14 cellular contexts compared by ENCODE assay signal in the genomic region with DNA sequence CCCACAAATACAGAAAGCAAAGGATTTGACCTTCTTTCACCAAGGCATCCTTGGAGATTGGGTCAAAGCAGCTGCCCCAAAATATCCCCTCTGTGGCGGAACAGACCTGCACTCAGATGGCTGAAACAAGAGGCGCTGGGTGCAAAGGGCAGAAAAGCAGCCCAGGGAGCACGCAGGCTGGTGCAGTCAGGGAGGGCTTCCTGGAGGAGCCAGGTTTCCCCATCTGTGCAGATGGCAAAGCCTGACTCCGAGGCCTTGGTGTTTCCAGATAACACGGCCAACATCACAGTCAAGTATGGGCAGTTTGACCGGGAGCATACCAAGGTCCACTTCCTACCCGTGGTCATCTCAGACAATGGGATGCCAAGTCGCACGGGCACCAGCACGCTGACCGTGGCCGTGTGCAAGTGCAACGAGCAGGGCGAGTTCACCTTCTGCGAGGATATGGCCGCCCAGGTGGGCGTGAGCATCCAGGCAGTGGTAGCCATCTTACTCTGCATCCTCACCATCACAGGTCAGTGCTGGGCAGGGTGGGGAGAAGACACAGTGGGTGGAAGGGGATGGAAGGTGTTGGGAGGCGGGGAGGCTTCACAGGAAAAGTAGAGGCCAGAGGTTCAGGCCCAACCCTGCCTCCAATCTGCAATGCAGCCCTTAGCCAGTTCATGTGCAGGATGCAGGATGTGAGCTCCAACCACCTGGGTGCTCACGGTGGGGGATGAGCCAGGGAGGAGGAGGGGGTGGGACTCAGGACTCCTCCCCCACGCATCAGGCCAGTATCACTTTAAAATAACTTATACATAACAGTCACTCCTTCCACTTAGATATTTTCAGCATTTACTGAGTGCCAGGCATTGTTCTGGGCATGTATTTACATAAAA. TPM values are rescaled to one million over a fixed set of nuclear protein-coding genes. Genes with fewer than 3 reads are reported as not detected.
DNase-seq lines count a peak whose midpoint lies in the region; ATAC-seq and TF ChIP-seq lines count a peak whose summit lies in the region.
"Had no signal": no experiment of that assay in that cellular context is flagged by ENCODE, and none has a peak within 500 bp of the region (broad histone marks: within the 10 kb centered on the region; RNA-seq: fewer than 3 reads in every experiment).

No MANE protein-coding gene starts in this region.

- H3K36me3 ChIP-seq in BLaER1 (no peaks in the 10 kb centered on the region), GM23338 (ENCODE audit: insufficient read depth) (no peaks in the 10 kb centered on the region)

- H3K4me1 ChIP-seq in BLaER1 (peaks cover 57% of the 10 kb centered on the region), GM23338 (ENCODE audit: insufficient read depth) (no peaks in the 10 kb centered on the region)

- H3K4me1 Mint-ChIP-seq in GM23338 (peaks cover 16% of the 10 kb centered on the region), endothelial cell (ENCODE audit: unreplicated experiment) (peaks cover 39% of the 10 kb centered on the region), osteocyte (ENCODE audit: unreplicated experiment) (peaks cover 8% of the 10 kb centered on the region)
- H3K4me1 Mint-ChIP-seq: CD4-positive, alpha-beta memory T cell had no signal

- no peak overlapping the region for H3K9ac ChIP-seq in BLaER1
- H3K9ac ChIP-seq: KMS-11 had no signal

- no peaks in the 10 kb centered on the region for H3K36me3 Mint-ChIP-seq in GM23338 (ENCODE audit: low read depth)
- H3K36me3 Mint-ChIP-seq in endothelial cell (ENCODE audit: low read depth, unreplicated experiment), result peaks cover 79% of the 10 kb centered on the region
- H3K36me3 Mint-ChIP-seq in osteocyte (ENCODE audit: unreplicated experiment), result no peaks in the 10 kb centered on the region
- H3K36me3 Mint-ChIP-seq: CD4-positive, alpha-beta memory T cell had no signal

- H3K27ac ChIP-seq in BLaER1, result no peak overlapping the region
- no peak overlapping the region for H3K27ac ChIP-seq in GM23338 (ENCODE audit: low read depth)
- H3K27ac ChIP-seq: KMS-11 had no signal

- H3F3A ChIP-seq in GM23338 (replicated peaks; ENCODE audit: low read depth), result no peaks in the 10 kb centered on the region

- H3K9me2 ChIP-seq in GM23338 (ENCODE audit: insufficient read depth), result no peaks in the 10 kb centered on the region

- TF ChIP-seq CTCF in GM23338 (conservative IDR thresholded peaks at IDR 0.05; ENCODE audit: low read depth in 2 of 2), result no peak
- no peak for TF ChIP-seq CTCF in endothelial cell (IDR thresholded peaks at IDR 0.05; ENCODE audit: unreplicated experiment)
- no peak for TF ChIP-seq CTCF in osteocyte (IDR thresholded peaks at IDR 0.05)

- peaks cover 6% of the 10 kb centered on the region; the same call in 1 of the 2 replicates for H3K9me3 ChIP-seq in BLaER1

- H3K27me3 ChIP-seq in BLaER1, result no peaks in the 10 kb centered on the region
- no peaks in the 10 kb centered on the region for H3K27me3 ChIP-seq in GM23338 (ENCODE audit: insufficient read depth)

- ATAC-seq in GM23338, result no peak
- ATAC-seq in GM18867 (IDR thresholded peaks at IDR 0.05; ENCODE audit: unreplicated experiment), result no peak
- no peak for ATAC-seq in HG03135 (IDR thresholded peaks at IDR 0.05; ENCODE audit: unreplicated experiment)

- DNase-seq in GM23338 (ENCODE audit: low spot score) (no peak), endothelial cell (ENCODE audit: low spot score) (no peak), osteocyte (ENCODE audit: extremely low spot score, unreplicated experiment) (peak; percentile 75)
- no peak for DNase-seq in stimulated activated CD4-positive, alpha-beta T cell treated with anti-CD3 and anti-CD28 coated beads, Interleukin-12 subunit alpha, Interleukin-12 subunit beta, amount 100 ng/mL, for 4 hours
- DNase-seq: ACHN; CD4-positive, alpha-beta memory T cell; DMS79; NCI-H2107; NCI-H446 had no signal

- H3K4me2 ChIP-seq in BLaER1, result peak overlapping the region; percentile 64
- H3K4me2 ChIP-seq in GM23338, result no peak overlapping the region
- H3K4me2 ChIP-seq: KMS-11 had no signal

- peaks cover 4% of the 10 kb centered on the region for H3K27me3 Mint-ChIP-seq in GM23338 (ENCODE audit: insufficient read depth, low read depth, poor library complexity)
- H3K27me3 Mint-ChIP-seq in endothelial cell (ENCODE audit: unreplicated experiment), result peaks cover 20% of the 10 kb centered on the region
- peaks cover 17% of the 10 kb centered on the region for H3K27me3 Mint-ChIP-seq in osteocyte (ENCODE audit: unreplicated experiment)

- H3K79me2 ChIP-seq in GM23338 (replicated peaks; ENCODE audit: insufficient read depth), result no peaks in the 10 kb centered on the region

- H3K4me3 ChIP-seq in BLaER1 (no peak overlapping the region), GM23338 (no peak overlapping the region)

- peak overlapping the region; percentile 64 for H2AFZ ChIP-seq in GM23338

- no peak overlapping the region; the same call in 2 of the 3 replicates for H3K4me3 Mint-ChIP-seq in GM23338
- peak overlapping the region; percentile 84 for H3K4me3 Mint-ChIP-seq in endothelial cell (ENCODE audit: unreplicated experiment)
- no peak overlapping the region for H3K4me3 Mint-ChIP-seq in osteocyte (ENCODE audit: unreplicated experiment)
- H3K4me3 Mint-ChIP-seq: CD4-positive, alpha-beta memory T cell had no signal

- H4K20me1 ChIP-seq in BLaER1 (no peaks in the 10 kb centered on the region), GM23338 (replicated peaks; ENCODE audit: insufficient read depth) (no peaks in the 10 kb centered on the region)

- H3K9me3 Mint-ChIP-seq in GM23338 (peaks cover 11% of the 10 kb centered on the region), endothelial cell (ENCODE audit: unreplicated experiment) (no peaks in the 10 kb centered on the region), osteocyte (ENCODE audit: unreplicated experiment) (peaks cover 6% of the 10 kb centered on the region)
- H3K9me3 Mint-ChIP-seq: CD4-positive, alpha-beta memory T cell had no signal

- H3K27ac Mint-ChIP-seq in GM23338 (peak overlapping the region; percentile 62; the same call in 1 of the 2 replicates), endothelial cell (ENCODE audit: unreplicated experiment) (peak overlapping the region; percentile 85), osteocyte (ENCODE audit: unreplicated experiment) (no peak overlapping the region)
- H3K27ac Mint-ChIP-seq: CD4-positive, alpha-beta memory T cell had no signal

TF ChIP-seq in GM23338, 12 proteins besides CTCF, POLR2A, EP300 and RAD21 (continues in another document):
- TF ChIP-seq JUNB (IDR thresholded peaks at IDR 0.05; ENCODE audit: unreplicated experiment) (no peak), EZH2phosphoT487 (IDR thresholded peaks at IDR 0.05; ENCODE audit: unreplicated experiment) (no peak)
- TF ChIP-seq, protein P1, sequence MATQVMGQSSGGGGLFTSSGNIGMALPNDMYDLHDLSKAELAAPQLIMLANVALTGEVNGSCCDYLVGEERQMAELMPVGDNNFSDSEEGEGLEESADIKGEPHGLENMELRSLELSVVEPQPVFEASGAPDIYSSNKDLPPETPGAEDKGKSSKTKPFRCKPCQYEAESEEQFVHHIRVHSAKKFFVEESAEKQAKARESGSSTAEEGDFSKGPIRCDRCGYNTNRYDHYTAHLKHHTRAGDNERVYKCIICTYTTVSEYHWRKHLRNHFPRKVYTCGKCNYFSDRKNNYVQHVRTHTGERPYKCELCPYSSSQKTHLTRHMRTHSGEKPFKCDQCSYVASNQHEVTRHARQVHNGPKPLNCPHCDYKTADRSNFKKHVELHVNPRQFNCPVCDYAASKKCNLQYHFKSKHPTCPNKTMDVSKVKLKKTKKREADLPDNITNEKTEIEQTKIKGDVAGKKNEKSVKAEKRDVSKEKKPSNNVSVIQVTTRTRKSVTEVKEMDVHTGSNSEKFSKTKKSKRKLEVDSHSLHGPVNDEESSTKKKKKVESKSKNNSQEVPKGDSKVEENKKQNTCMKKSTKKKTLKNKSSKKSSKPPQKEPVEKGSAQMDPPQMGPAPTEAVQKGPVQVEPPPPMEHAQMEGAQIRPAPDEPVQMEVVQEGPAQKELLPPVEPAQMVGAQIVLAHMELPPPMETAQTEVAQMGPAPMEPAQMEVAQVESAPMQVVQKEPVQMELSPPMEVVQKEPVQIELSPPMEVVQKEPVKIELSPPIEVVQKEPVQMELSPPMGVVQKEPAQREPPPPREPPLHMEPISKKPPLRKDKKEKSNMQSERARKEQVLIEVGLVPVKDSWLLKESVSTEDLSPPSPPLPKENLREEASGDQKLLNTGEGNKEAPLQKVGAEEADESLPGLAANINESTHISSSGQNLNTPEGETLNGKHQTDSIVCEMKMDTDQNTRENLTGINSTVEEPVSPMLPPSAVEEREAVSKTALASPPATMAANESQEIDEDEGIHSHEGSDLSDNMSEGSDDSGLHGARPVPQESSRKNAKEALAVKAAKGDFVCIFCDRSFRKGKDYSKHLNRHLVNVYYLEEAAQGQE (IDR thresholded peaks at IDR 0.05; ENCODE audit: unreplicated experiment), result no peak

RNA-seq across cellular contexts. Expression of a gene that starts 26.4 kb away (rescaled TPM):
- 0.07 TPM in 1 of 2 replicates, not detected in the other for total RNA-seq in GM23338 (2014; rRNA removed; shearing (Covaris generic))
- polyA plus RNA-seq in GM23338 (2016; fragmentation: Nextera tagmentation; extraction: Ambion mirVana), result 0.10 TPM in 1 of 2 replicates, not detected in the other
- 0.49 TPM for total RNA-seq in endothelial cell (ENCODE audit: unreplicated experiment)
- total RNA-seq in osteocyte, result 0.39 and 0.97 TPM in 2 replicates
- total RNA-seq: CD4-positive, alpha-beta memory T cell had no signal

RNA-seq across cellular contexts. Expression of a gene that starts 34.3 kb away (rescaled TPM):
- total RNA-seq in GM23338 (2014; rRNA removed; shearing (Covaris generic)), result not detected in 2 replicates
- 0.18 TPM in 1 of 2 replicates, not detected in the other for polyA plus RNA-seq in GM23338 (2016; fragmentation: Nextera tagmentation; extraction: Ambion mirVana)
- total RNA-seq in endothelial cell (ENCODE audit: unreplicated experiment), result 1,308 TPM
- total RNA-seq in osteocyte, result 0.31 TPM in 1 of 2 replicates, not detected in the other
- total RNA-seq: CD4-positive, alpha-beta memory T cell; MCF 10A had no signal
- polyA plus RNA-seq: CD4-positive, alpha-beta memory T cell had no signal

Comparison
In these comparisons a context has a peak if more than half of its experiments do, and no peak if none do; other contexts are left out.
1. RNA of a gene that starts 34.3 kb away (total RNA-seq): 1,308 TPM in endothelial cell (single experiment); 0.31 TPM in osteocyte and not detected in GM23338; every median in the first group is over 100 times any median in the second.